ENCODE assay signal across 13 cellular contexts in the genomic region with DNA sequence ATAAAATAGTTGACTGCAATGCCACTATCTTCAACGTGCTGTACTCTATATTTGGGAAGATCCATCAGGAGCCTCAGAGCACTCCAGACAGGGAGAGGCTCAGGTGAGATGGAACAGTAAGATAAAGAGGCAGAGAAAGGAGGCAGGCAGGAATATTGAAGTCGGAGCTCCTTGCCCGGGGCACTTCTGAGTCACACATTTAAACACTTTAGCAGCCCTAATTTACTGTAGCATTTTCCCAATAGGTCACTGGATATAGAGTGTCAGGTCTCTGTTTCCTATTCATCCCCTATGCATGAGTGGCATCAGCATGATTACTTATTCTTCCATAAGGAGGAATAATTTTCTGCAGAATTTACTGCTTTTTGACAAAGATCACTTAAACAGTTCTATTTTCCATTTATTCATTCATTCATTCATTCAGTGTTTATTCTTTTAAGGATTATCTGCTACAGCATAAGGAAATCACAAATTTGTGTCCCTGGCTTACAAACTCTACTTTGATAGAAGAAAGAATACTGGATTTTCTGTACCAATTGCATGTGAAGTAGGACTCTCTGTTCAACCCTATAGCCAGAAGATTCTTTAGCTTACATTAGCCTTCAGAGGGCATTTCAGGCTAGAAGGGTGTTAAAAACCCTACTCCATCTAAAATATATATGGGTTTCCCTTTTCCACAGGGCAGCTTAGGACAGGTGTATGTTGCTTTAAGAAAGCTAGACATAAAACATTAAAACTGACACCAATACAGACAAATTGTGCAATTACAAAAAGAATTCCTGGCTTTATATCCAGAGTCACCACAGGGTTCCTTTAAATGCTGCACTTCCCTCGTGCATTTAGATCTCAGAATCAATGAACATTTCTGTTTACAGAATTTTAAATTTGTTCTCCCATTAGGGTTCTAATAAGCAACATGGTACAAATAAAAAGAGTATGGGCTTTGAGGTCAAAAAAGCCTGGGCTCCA.
A peak's percentile ranks its signal among the peaks of the same experiment; 100 is the strongest.
DNase-seq lines count a peak whose midpoint lies in the region; ATAC-seq and TF ChIP-seq lines count a peak whose summit lies in the region.
"Had no signal": no experiment of that assay in that cellular context is flagged by ENCODE, and none has a peak within 500 bp of the region (broad histone marks: within the 10 kb centered on the region; RNA-seq: fewer than 3 reads in every experiment).

No MANE protein-coding gene starts in this region.

- no peak overlapping the region for H3K4me3 ChIP-seq in RWPE2 (ENCODE audit: severe bottlenecking)
- no peak overlapping the region for H3K4me3 ChIP-seq in Peyer's patch
- H3K4me3 ChIP-seq: gastroesophageal sphincter, prostate gland had no signal

- H3K9me3 ChIP-seq in RWPE2 (ENCODE audit: severe bottlenecking): no peaks in the 10 kb centered on the region
- no peaks in the 10 kb centered on the region for H3K9me3 ChIP-seq in Peyer's patch
- H3K9me3 ChIP-seq in T-helper 17 cell (ENCODE audit: control insufficient read depth, low read length, poor library complexity, severe bottlenecking): no peaks in the 10 kb centered on the region
- H3K9me3 ChIP-seq: gastroesophageal sphincter, prostate gland had no signal

- in situ Hi-C loops in Caki2 (cut with HindIII; ENCODE audit: low pct_unique_long_range_greater_than_20kb, low sequenced_read_pairs): no loop called here

- peak; percentile 65 for DNase-seq in Caki2 (ENCODE audit: low read depth)
- DNase-seq in HFFc6: peak; percentile 48
- no peak for DNase-seq in RWPE2 (ENCODE audit: low spot score)
- DNase-seq in iris pigment epithelial cell (ENCODE audit: low read depth): peak; percentile 47
- no peak for DNase-seq in Peyer's patch
- DNase-seq in NCI-H1436 (lab: John Stamatoyannopoulos, UW): no peak
- no peak for DNase-seq in T-helper 17 cell
- no peak for DNase-seq in NCI-H1048 (lab: John Stamatoyannopoulos, UW)
- DNase-seq: caudate nucleus, endodermal cell had no signal

- H3K4me1 ChIP-seq in RWPE2 (ENCODE audit: insufficient read depth, poor library complexity, severe bottlenecking) (peaks cover 59% of the 10 kb centered on the region), Peyer's patch (peaks cover 0 to 11% (median 0%) of the 10 kb centered on the region in 4 donors)

- H3K27ac Mint-ChIP-seq in HFFc6 (no peak overlapping the region), T-helper 17 cell (no peak overlapping the region)
- H3K27ac Mint-ChIP-seq: activated naive CD4-positive, alpha-beta T cell treated with anti-CD3 and anti-CD28 coated beads, Interleukin-2, amount 50 U/mL, for 72 hours had no signal

- peak overlapping the region; percentile 71 for H3K27ac ChIP-seq in RWPE2 (ENCODE audit: poor library complexity, severe bottlenecking)
- H3K27ac ChIP-seq in Peyer's patch: no peak overlapping the region
- H3K27ac ChIP-seq: gastroesophageal sphincter, prostate gland had no signal

- H3K9me3 Mint-ChIP-seq in HFFc6: no peaks in the 10 kb centered on the region
- H3K9me3 Mint-ChIP-seq: activated naive CD4-positive, alpha-beta T cell treated with anti-CD3 and anti-CD28 coated beads, Interleukin-2, amount 50 U/mL, for 72 hours; endodermal cell had no signal

- peaks cover 17% of the 10 kb centered on the region; the same call in 1 of the 2 replicates for H3K36me3 Mint-ChIP-seq in HFFc6 (ENCODE audit: low read depth)
- peaks cover 7% of the 10 kb centered on the region for H3K36me3 Mint-ChIP-seq in T-helper 17 cell (ENCODE audit: low read depth)

- H3K4me1 Mint-ChIP-seq in HFFc6 (ENCODE audit: low read depth): peaks cover 21% of the 10 kb centered on the region
- peaks cover 14% of the 10 kb centered on the region for H3K4me1 Mint-ChIP-seq in T-helper 17 cell

- no peak for TF ChIP-seq POLR2A in Peyer's patch (IDR thresholded peaks at IDR 0.05)

- H3K36me3 ChIP-seq in RWPE2 (ENCODE audit: low read depth) (peaks cover 4% of the 10 kb centered on the region; the same call in 1 of the 2 replicates), Peyer's patch (no peaks in the 10 kb centered on the region)
- H3K36me3 ChIP-seq: gastroesophageal sphincter, prostate gland had no signal

- no peak for TF ChIP-seq CTCF in HFFc6 (IDR thresholded peaks at IDR 0.05)
- no peak for TF ChIP-seq CTCF in RWPE2 (IDR thresholded peaks at IDR 0.05; ENCODE audit: poor library complexity, severe bottlenecking)
- no peak for TF ChIP-seq CTCF in Peyer's patch (IDR thresholded peaks at IDR 0.05)

- H3K27me3 Mint-ChIP-seq in HFFc6 (ENCODE audit: insufficient read depth) (no peaks in the 10 kb centered on the region; the same call in 1 of the 2 replicates), T-helper 17 cell (no peaks in the 10 kb centered on the region)

- H3K27me3 ChIP-seq in RWPE2 (ENCODE audit: insufficient read depth, poor library complexity, severe bottlenecking) (no peaks in the 10 kb centered on the region), Peyer's patch (no peaks in the 10 kb centered on the region)
- H3K27me3 ChIP-seq: gastroesophageal sphincter had no signal

- H3K4me3 Mint-ChIP-seq in HFFc6 (no peak overlapping the region), T-helper 17 cell (no peak overlapping the region)
- H3K4me3 Mint-ChIP-seq: endodermal cell had no signal

- peak; percentile 69 for ATAC-seq in RWPE2 (ENCODE audit: low read depth)
- ATAC-seq in T-helper 17 cell: no peak
- ATAC-seq: activated naive CD4-positive, alpha-beta T cell treated with anti-CD3 and anti-CD28 coated beads, Interleukin-2, amount 50 U/mL, for 72 hours; gastroesophageal sphincter had no signal

Comparison
In these comparisons a context has a peak if more than half of its experiments do, and no peak if none do; other contexts are left out.
1. DNase-seq: peak in Caki2 (single experiment), HFFc6 (single experiment) and iris pigment epithelial cell (single experiment); none in RWPE2 (single experiment), Peyer's patch (0 of 3), NCI-H1436 (single experiment), T-helper 17 cell (0 of 3) and NCI-H1048 (single experiment).